12 cellular contexts compared by ENCODE assay signal in the genomic region with DNA sequence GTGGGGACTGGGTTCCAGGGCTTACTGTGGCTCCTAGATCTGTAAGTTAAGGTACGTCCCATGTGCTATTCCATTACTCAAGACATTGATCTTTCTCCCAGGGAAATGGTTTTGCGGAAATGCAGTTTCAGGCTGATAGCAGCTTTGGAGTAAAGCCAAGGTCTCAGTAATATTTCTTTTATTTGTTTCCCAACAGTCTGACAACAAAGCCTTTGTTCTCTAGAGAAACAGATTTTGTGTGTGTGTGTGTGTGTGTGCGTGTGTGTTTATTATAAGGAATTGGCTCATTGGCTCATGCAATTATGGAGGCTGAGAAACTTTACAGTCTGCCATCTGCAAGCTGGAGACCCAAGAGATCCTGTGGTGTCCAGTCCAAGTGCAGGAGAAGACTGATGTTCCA.
"Had no signal": no experiment of that assay in that cellular context is flagged by ENCODE, and none has a peak within 500 bp of the region (broad histone marks: within the 10 kb centered on the region; RNA-seq: fewer than 3 reads in every experiment).

No MANE protein-coding gene starts in this region.

- H3K27me3 ChIP-seq: breast epithelium, upper lobe of left lung had no signal

- H3K4me1 ChIP-seq: breast epithelium, upper lobe of left lung had no signal

- H3K4me2 ChIP-seq: smooth muscle cell had no signal

- ATAC-seq: activated CD4-positive, CD25-positive, alpha-beta regulatory T cell treated with anti-CD3 and anti-CD28 coated beads, Interleukin-2, amount 50 U/mL, for 24 hours; stimulated activated effector memory CD8-positive, alpha-beta T cell treated with anti-CD3 and anti-CD28 coated beads, Interleukin-12 subunit alpha, Interleukin-12 subunit beta, amount 100 ng/mL, for 72 hours had no signal

- H3K4me3 ChIP-seq: breast epithelium, smooth muscle cell, upper lobe of left lung had no signal

- DNase-seq: activated CD4-positive, alpha-beta memory T cell treated with anti-CD3 and anti-CD28 coated beads, Interleukin-2, amount 10 ng/mL, durations not matched to agents 7 days and 5 days; activated gamma-delta T cell; activated T-cell treated with anti-CD3 and anti-CD28 coated beads, Interleukin-2, amount 50 U/mL, for 48 hours; effector CD8-positive, alpha-beta T cell; glutamatergic neuron; occipital lobe; SHP77 treated with DMSO at 0.1 percent for 48 hours; upper lobe of left lung had no signal

- H3K9me3 ChIP-seq: breast epithelium, upper lobe of left lung had no signal

- H3K36me3 ChIP-seq: breast epithelium, upper lobe of left lung had no signal

- H3K27ac ChIP-seq: breast epithelium, upper lobe of left lung had no signal
